1 cellular context compared by ENCODE assay signal in the genomic region with DNA sequence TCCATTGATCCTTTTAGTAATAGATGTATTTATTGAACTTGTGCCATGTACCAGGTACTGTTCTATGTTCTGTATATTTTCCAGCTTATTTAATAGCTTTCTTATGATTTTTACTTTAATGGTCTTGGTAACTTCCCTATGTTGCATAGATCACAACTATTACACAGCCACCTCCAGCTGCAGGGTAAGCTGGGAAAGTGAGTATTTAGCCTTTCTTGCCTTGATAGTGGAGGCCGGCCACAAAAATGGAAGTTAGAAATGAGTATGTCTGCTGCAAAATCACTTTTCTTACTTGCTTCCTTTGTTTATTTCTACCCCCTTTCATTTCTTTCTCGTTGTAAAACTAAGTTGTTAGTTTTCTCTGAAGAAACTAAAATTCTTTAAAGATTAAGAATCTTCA.
TF ChIP-seq lines count a peak whose summit lies in the region.

No MANE protein-coding gene starts in this region.

TF ChIP-seq in SK-N-SH, 30 proteins besides CTCF, POLR2A, EP300 and RAD21 (continued from another document):
- TF ChIP-seq, protein P1, sequence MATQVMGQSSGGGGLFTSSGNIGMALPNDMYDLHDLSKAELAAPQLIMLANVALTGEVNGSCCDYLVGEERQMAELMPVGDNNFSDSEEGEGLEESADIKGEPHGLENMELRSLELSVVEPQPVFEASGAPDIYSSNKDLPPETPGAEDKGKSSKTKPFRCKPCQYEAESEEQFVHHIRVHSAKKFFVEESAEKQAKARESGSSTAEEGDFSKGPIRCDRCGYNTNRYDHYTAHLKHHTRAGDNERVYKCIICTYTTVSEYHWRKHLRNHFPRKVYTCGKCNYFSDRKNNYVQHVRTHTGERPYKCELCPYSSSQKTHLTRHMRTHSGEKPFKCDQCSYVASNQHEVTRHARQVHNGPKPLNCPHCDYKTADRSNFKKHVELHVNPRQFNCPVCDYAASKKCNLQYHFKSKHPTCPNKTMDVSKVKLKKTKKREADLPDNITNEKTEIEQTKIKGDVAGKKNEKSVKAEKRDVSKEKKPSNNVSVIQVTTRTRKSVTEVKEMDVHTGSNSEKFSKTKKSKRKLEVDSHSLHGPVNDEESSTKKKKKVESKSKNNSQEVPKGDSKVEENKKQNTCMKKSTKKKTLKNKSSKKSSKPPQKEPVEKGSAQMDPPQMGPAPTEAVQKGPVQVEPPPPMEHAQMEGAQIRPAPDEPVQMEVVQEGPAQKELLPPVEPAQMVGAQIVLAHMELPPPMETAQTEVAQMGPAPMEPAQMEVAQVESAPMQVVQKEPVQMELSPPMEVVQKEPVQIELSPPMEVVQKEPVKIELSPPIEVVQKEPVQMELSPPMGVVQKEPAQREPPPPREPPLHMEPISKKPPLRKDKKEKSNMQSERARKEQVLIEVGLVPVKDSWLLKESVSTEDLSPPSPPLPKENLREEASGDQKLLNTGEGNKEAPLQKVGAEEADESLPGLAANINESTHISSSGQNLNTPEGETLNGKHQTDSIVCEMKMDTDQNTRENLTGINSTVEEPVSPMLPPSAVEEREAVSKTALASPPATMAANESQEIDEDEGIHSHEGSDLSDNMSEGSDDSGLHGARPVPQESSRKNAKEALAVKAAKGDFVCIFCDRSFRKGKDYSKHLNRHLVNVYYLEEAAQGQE (IDR thresholded peaks at IDR 0.05; ENCODE audit: low read depth, low read length): no peak
- TF ChIP-seq FOSL2 (IDR thresholded peaks at IDR 0.05; ENCODE audit: borderline replicate concordance, low read depth) (no peak), FOXM1 (IDR thresholded peaks at IDR 0.05; ENCODE audit: low read depth) (no peak)
- TF ChIP-seq, protein P2, sequence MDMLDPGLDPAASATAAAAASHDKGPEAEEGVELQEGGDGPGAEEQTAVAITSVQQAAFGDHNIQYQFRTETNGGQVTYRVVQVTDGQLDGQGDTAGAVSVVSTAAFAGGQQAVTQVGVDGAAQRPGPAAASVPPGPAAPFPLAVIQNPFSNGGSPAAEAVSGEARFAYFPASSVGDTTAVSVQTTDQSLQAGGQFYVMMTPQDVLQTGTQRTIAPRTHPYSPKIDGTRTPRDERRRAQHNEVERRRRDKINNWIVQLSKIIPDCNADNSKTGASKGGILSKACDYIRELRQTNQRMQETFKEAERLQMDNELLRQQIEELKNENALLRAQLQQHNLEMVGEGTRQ (IDR thresholded peaks at IDR 0.05; ENCODE audit: borderline replicate concordance, low read depth, low read length): no peak
